Comparison of ENCODE assay signal across 2 cellular contexts in genomic region chr3:45655906-45656305, GRCh38.
TF ChIP-seq lines count a peak whose summit lies in the region.

No MANE protein-coding gene starts in this region.

TF ChIP-seq in A549, 52 proteins besides CTCF, POLR2A, EP300 and RAD21 (continued from another document):
- no peak for TF ChIP-seq TP53 (CRISPR knock-in tag; IDR thresholded peaks at IDR 0.05)
- TF ChIP-seq ESRRA (IDR thresholded peaks at IDR 0.05; ENCODE audit: borderline replicate concordance, low read length), result no peak
- no peak for TF ChIP-seq HOXB5 (CRISPR knock-in tag; IDR thresholded peaks at IDR 0.05)
- no peak for TF ChIP-seq HEYL (CRISPR knock-in tag; IDR thresholded peaks at IDR 0.05)

TF ChIP-seq in GM23338, 12 proteins besides CTCF, POLR2A, EP300 and RAD21:
- TF ChIP-seq STAT1 (IDR thresholded peaks at IDR 0.05; ENCODE audit: unreplicated experiment) (no peak), REST (IDR thresholded peaks at IDR 0.05; ENCODE audit: unreplicated experiment) (no peak), POLR2AphosphoS5 (IDR thresholded peaks at IDR 0.05; ENCODE audit: low read depth) (no peak), ZNF114 (CRISPR knock-in tag; IDR thresholded peaks at IDR 0.05) (no peak), CREB1 (CRISPR knock-in tag; IDR thresholded peaks at IDR 0.05; ENCODE audit: low read depth) (no peak), EZH2phosphoT487 (IDR thresholded peaks at IDR 0.05; ENCODE audit: unreplicated experiment) (no peak), JUNB (IDR thresholded peaks at IDR 0.05; ENCODE audit: unreplicated experiment) (no peak), EZH2 (IDR thresholded peaks at IDR 0.05; ENCODE audit: low read depth, unreplicated experiment) (no peak), ETS1 (IDR thresholded peaks at IDR 0.05) (no peak), ZNF331 (CRISPR knock-in tag; IDR thresholded peaks at IDR 0.05; ENCODE audit: low read depth) (no peak)
- TF ChIP-seq, protein P1, sequence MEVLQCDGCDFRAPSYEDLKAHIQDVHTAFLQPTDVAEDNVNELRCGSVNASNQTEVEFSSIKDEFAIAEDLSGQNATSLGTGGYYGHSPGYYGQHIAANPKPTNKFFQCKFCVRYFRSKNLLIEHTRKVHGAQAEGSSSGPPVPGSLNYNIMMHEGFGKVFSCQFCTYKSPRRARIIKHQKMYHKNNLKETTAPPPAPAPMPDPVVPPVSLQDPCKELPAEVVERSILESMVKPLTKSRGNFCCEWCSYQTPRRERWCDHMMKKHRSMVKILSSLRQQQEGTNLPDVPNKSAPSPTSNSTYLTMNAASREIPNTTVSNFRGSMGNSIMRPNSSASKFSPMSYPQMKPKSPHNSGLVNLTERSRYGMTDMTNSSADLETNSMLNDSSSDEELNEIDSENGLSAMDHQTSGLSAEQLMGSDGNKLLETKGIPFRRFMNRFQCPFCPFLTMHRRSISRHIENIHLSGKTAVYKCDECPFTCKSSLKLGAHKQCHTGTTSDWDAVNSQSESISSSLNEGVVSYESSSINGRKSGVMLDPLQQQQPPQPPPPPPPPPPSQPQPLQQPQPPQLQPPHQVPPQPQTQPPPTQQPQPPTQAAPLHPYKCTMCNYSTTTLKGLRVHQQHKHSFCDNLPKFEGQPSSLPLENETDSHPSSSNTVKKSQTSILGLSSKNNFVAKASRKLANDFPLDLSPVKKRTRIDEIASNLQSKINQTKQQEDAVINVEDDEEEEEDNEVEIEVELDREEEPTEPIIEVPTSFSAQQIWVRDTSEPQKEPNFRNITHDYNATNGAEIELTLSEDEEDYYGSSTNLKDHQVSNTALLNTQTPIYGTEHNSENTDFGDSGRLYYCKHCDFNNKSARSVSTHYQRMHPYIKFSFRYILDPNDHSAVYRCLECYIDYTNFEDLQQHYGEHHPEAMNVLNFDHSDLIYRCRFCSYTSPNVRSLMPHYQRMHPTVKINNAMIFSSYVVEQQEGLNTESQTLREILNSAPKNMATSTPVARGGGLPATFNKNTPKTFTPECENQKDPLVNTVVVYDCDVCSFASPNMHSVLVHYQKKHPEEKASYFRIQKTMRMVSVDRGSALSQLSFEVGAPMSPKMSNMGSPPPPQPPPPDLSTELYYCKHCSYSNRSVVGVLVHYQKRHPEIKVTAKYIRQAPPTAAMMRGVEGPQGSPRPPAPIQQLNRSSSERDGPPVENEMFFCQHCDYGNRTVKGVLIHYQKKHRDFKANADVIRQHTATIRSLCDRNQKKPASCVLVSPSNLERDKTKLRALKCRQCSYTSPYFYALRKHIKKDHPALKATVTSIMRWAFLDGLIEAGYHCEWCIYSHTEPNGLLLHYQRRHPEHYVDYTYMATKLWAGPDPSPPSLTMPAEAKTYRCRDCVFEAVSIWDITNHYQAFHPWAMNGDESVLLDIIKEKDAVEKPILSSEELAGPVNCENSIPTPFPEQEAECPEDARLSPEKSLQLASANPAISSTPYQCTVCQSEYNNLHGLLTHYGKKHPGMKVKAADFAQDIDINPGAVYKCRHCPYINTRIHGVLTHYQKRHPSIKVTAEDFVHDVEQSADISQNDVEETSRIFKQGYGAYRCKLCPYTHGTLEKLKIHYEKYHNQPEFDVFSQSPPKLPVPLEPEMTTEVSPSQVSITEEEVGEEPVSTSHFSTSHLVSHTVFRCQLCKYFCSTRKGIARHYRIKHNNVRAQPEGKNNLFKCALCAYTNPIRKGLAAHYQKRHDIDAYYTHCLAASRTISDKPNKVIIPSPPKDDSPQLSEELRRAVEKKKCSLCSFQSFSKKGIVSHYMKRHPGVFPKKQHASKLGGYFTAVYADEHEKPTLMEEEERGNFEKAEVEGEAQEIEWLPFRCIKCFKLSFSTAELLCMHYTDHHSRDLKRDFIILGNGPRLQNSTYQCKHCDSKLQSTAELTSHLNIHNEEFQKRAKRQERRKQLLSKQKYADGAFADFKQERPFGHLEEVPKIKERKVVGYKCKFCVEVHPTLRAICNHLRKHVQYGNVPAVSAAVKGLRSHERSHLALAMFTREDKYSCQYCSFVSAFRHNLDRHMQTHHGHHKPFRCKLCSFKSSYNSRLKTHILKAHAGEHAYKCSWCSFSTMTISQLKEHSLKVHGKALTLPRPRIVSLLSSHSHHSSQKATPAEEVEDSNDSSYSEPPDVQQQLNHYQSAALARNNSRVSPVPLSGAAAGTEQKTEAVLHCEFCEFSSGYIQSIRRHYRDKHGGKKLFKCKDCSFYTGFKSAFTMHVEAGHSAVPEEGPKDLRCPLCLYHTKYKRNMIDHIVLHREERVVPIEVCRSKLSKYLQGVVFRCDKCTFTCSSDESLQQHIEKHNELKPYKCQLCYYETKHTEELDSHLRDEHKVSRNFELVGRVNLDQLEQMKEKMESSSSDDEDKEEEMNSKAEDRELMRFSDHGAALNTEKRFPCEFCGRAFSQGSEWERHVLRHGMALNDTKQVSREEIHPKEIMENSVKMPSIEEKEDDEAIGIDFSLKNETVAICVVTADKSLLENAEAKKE (CRISPR knock-in tag; IDR thresholded peaks at IDR 0.05), result no peak
TF ChIP-seq in GM23338: peak in this region for 0.
